26 cellular contexts compared by ENCODE assay signal in genomic region chr11:78752528-78752927, GRCh38.
"Had no signal": no experiment of that assay in that cellular context is flagged by ENCODE, and none has a peak within 500 bp of the region (broad histone marks: within the 10 kb centered on the region; RNA-seq: fewer than 3 reads in every experiment).

No MANE protein-coding gene starts in this region.

- H3K4me2 ChIP-seq: SK-N-SH had no signal

- H3K4me1 ChIP-seq: SJSA1 had no signal

- H3K4me3 ChIP-seq: SJSA1 had no signal

- H3K36me3 ChIP-seq: SJSA1 had no signal

- H3K27me3 ChIP-seq: SJSA1 had no signal

- DNase-seq: Kasumi-1, KG1, MM.1S, MV-4-11, NCI-H1092, NCI-H1105, NCI-H1436, NCI-H1694, NCI-H187, NCI-H1930, NCI-H2081 treated with DMSO at 0.1 percent for 48 hours, NCI-H2107, NCI-H2171, NCI-H226, NCI-H446 treated with DMSO at 0.1 percent for 48 hours, NCI-H510A, NCI-H524, NCI-H526, NCI-H774, SIG-M5, SK-N-SH, SW 1271, T-helper 1 cell had no signal

- H3K27ac ChIP-seq: RWPE1, SJSA1 had no signal

- H3K9me3 ChIP-seq: SJSA1, SK-N-SH had no signal

- ATAC-seq: Right ventricle myocardium inferior had no signal

- H3K9ac ChIP-seq: SK-N-SH had no signal
